13 cellular contexts compared by ENCODE assay signal in genomic region chr3:156460206-156460609, GRCh38.
DNase-seq lines count a peak whose midpoint lies in the region; ATAC-seq and TF ChIP-seq lines count a peak whose summit lies in the region.
"Had no signal": no experiment of that assay in that cellular context is flagged by ENCODE, and none has a peak within 500 bp of the region (broad histone marks: within the 10 kb centered on the region; RNA-seq: fewer than 3 reads in every experiment).

No MANE protein-coding gene starts in this region.

- no peaks in the 10 kb centered on the region for H3K4me1 ChIP-seq in OCI-LY7 (ENCODE audit: insufficient read depth, low read length, poor library complexity, severe bottlenecking)

- intact Hi-C loops in OCI-LY7 (cut with micrococcal nuclease; ENCODE audit: unreplicated experiment): no loop called here

- BruUV-seq in OCI-LY7 (replicated peaks; lab: Mats Ljungman, UMichigan): no TSS peak

- ATAC-seq in GM21381 (IDR thresholded peaks at IDR 0.05; ENCODE audit: unreplicated experiment) (peak; percentile 60), HG03103 (IDR thresholded peaks at IDR 0.05; ENCODE audit: low read depth, unreplicated experiment) (peak; percentile 90)
- ATAC-seq: activated CD8-positive, alpha-beta memory T cell treated with anti-CD3 and anti-CD28 coated beads, Interleukin-2, amount 10 ng/mL, durations not matched to agents 7 days and 5 days; left colon; stimulated activated effector memory CD8-positive, alpha-beta T cell treated with anti-CD3 and anti-CD28 coated beads, Interleukin-12 subunit alpha, Interleukin-12 subunit beta, amount 100 ng/mL, for 72 hours had no signal

- H3K27ac ChIP-seq in OCI-LY7 (ENCODE audit: low read depth, low read length, poor library complexity, severe bottlenecking): no peak overlapping the region

- no peak overlapping the region for H3K4me2 ChIP-seq in OCI-LY7 (ENCODE audit: low read length)

- H4K20me1 ChIP-seq in OCI-LY7 (ENCODE audit: insufficient read depth, low read length): no peaks in the 10 kb centered on the region

- H3K4me3 ChIP-seq in OCI-LY7 (ENCODE audit: low read depth, low read length, poor library complexity, severe bottlenecking): no peak overlapping the region
- H3K4me3 ChIP-seq: gastroesophageal sphincter had no signal

- H2AFZ ChIP-seq in OCI-LY7 (ENCODE audit: low read length): no peak overlapping the region

- TF ChIP-seq CTCF in OCI-LY7 (conservative IDR thresholded peaks at IDR 0.05; ENCODE audit: low read length): no peak

- no peaks in the 10 kb centered on the region for H3K79me2 ChIP-seq in OCI-LY7 (ENCODE audit: insufficient read depth, low read depth, low read length)

- DNase-seq in CMK (ENCODE audit: low read depth) (peak; percentile 81), OCI-M1 (lab: John Stamatoyannopoulos, UW) (peak; percentile 82), OCI-LY7 (ENCODE audit: low spot score) (no peak), cerebellar cortex (ENCODE audit: low spot score) (no peak), mesenteric fat pad (ENCODE audit: low spot score) (no peak), AG08396 (ENCODE audit: low spot score) (no peak)
- DNase-seq: activated CD8-positive, alpha-beta memory T cell treated with anti-CD3 and anti-CD28 coated beads, Interleukin-2, amount 10 ng/mL, durations not matched to agents 7 days and 5 days; DMS79 had no signal

- no peaks in the 10 kb centered on the region for H3K36me3 ChIP-seq in OCI-LY7 (ENCODE audit: insufficient read depth, low read length)
- H3K36me3 ChIP-seq: gastroesophageal sphincter had no signal

- CTCF ChIA-PET in OCI-LY7 (lab: Charles Lee; ENCODE audit: unreplicated experiment): no interaction called here

- H3K9me2 ChIP-seq in OCI-LY7 (ENCODE audit: insufficient read depth, low read length): no peaks in the 10 kb centered on the region

- POLR2A ChIA-PET in OCI-LY7 (lab: Charles Lee): interaction anchor here (0.6 kb wide), 1 partner anchor 610 kb away, joined by 3 read pairs; no protein-coding TSS in a partner anchor

- no peaks in the 10 kb centered on the region for H3K9me3 ChIP-seq in OCI-LY7 (ENCODE audit: low read length)
- H3K9me3 ChIP-seq: gastroesophageal sphincter had no signal

Comparison
In these comparisons a context has a peak if more than half of its experiments do, and no peak if none do; other contexts are left out.
1. DNase-seq: peak in CMK (single experiment) and OCI-M1 (single experiment); none in OCI-LY7 (single experiment), cerebellar cortex (single experiment), mesenteric fat pad (single experiment) and AG08396 (single experiment).